ENCODE assay signal across 10 cellular contexts in the genomic region with DNA sequence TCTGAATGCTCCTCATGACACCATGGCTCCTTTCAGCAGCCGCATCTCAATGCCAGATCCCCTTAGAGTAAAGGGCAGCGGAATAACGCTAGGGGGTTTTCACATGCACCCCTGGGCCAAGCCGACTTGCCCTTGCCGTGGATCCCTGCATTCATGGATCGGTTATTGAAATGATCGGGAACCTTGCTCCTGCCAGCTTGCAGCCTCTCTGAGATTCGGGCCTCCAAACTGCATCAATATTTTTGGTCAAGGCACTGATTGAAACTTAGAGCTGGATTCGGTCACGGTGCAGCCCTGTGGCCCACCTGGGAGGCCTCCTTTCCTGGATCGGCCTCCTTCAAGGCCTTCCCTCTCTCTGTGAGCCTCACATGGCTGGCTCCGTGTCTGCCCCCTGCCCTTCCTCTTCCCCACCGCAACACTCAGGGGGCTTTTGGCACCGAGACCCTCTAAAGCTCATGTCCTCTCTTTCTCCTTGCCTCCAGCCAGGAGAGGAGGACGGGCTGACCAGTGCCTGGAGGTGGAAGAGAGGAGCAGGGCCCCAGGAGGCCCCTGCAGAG. TPM values are rescaled to one million over a fixed set of nuclear protein-coding genes. Genes with fewer than 3 reads are reported as not detected.
DNase-seq lines count a peak whose midpoint lies in the region; ATAC-seq and TF ChIP-seq lines count a peak whose summit lies in the region.
"Had no signal": no experiment of that assay in that cellular context is flagged by ENCODE, and none has a peak within 500 bp of the region (broad histone marks: within the 10 kb centered on the region; RNA-seq: fewer than 3 reads in every experiment).

No MANE protein-coding gene starts in this region.

- peaks cover 0 to 53% (median 25%) of the 10 kb centered on the region in 11 experiments; a peak in 17 of 22 replicates for H3K36me3 ChIP-seq in BLaER1 treated with 17β-estradiol and CSF1 and Interleukin-3, amounts not matched to agents 10 nM and 100 nM
- no peaks in the 10 kb centered on the region for H3K36me3 ChIP-seq in neural progenitor cell

- no peak for ATAC-seq in central memory CD8-positive, alpha-beta T cell (replicated peaks; ENCODE audit: extremely low read depth, poor library complexity, severe bottlenecking)

- H3K4me1 Mint-ChIP-seq in IgD-negative memory B cell (peaks cover 42 to 61% (median 57%) of the 10 kb centered on the region in 3 donors), neural progenitor cell (peaks cover 26% of the 10 kb centered on the region)
- peaks cover 91% of the 10 kb centered on the region for H3K4me1 Mint-ChIP-seq in central memory CD8-positive, alpha-beta T cell

- peak overlapping the region; percentile 82 to 95 (median 93) for H3K27ac ChIP-seq in BLaER1 treated with 17β-estradiol and CSF1 and Interleukin-3, amounts not matched to agents 10 nM and 100 nM
- H3K27ac ChIP-seq in neural progenitor cell, result no peak overlapping the region

- H3K79me2 ChIP-seq in neural progenitor cell (ENCODE audit: low read depth), result no peaks in the 10 kb centered on the region

- H3K27ac Mint-ChIP-seq in IgD-negative memory B cell (peak overlapping the region; percentile 95 to 97 (median 97)), neural progenitor cell (peak overlapping the region; percentile 60)
- peak overlapping the region; percentile 99 for H3K27ac Mint-ChIP-seq in central memory CD8-positive, alpha-beta T cell (ENCODE audit: low read depth)

- no peaks in the 10 kb centered on the region for H3K27me3 Mint-ChIP-seq in IgD-negative memory B cell
- no peaks in the 10 kb centered on the region for H3K27me3 Mint-ChIP-seq in central memory CD8-positive, alpha-beta T cell
- peaks cover 5% of the 10 kb centered on the region for H3K27me3 Mint-ChIP-seq in neural progenitor cell (ENCODE audit: insufficient read depth, low read depth)

- peaks cover 69 to 97% (median 85%) of the 10 kb centered on the region in 10 experiments for H3K4me1 ChIP-seq in BLaER1 treated with 17β-estradiol and CSF1 and Interleukin-3, amounts not matched to agents 10 nM and 100 nM
- no peaks in the 10 kb centered on the region for H3K4me1 ChIP-seq in neural progenitor cell

- no peaks in the 10 kb centered on the region for H3F3A ChIP-seq in neural progenitor cell (ENCODE audit: low read depth)

- peak overlapping the region; percentile 92 to 100 (median 99) for H3K4me2 ChIP-seq in BLaER1 treated with 17β-estradiol and CSF1 and Interleukin-3, amounts not matched to agents 10 nM and 100 nM
- H3K4me2 ChIP-seq in neural progenitor cell, result no peak overlapping the region

- H3K9ac ChIP-seq in BLaER1 treated with 17β-estradiol and CSF1 and Interleukin-3, amounts not matched to agents 10 nM and 100 nM, result peak overlapping the region; percentile 88 to 95 (median 92)
- no peak overlapping the region for H3K9ac ChIP-seq in neural progenitor cell

- H3K9me3 Mint-ChIP-seq in IgD-negative memory B cell (no peaks in the 10 kb centered on the region), neural progenitor cell (no peaks in the 10 kb centered on the region)
- no peaks in the 10 kb centered on the region for H3K9me3 Mint-ChIP-seq in central memory CD8-positive, alpha-beta T cell

- TF ChIP-seq CTCF in neural progenitor cell (IDR thresholded peaks at IDR 0.05), result no peak

- H3K27me3 ChIP-seq in BLaER1 treated with 17β-estradiol and CSF1 and Interleukin-3, amounts not matched to agents 10 nM and 100 nM, result no peaks in the 10 kb centered on the region
- H3K27me3 ChIP-seq in neural progenitor cell, result no peaks in the 10 kb centered on the region

- H3K4me3 ChIP-seq in BLaER1 treated with 17β-estradiol and CSF1 and Interleukin-3, amounts not matched to agents 10 nM and 100 nM, result peak overlapping the region; percentile 78 to 99 (median 86)
- H3K4me3 ChIP-seq in neural progenitor cell, result no peak overlapping the region

- no peak for DNase-seq in central memory CD8-positive, alpha-beta T cell (ENCODE audit: low spot score in 2 of 2)
- DNase-seq in neural progenitor cell (ENCODE audit: low spot score) (no peak), retina (no peak), activated gamma-delta T cell (lab: John Stamatoyannopoulos, UW) (no peak), NCI-H2081 treated with DMSO at 0.1 percent for 48 hours (lab: John Stamatoyannopoulos, UW) (no peak), SHP77 (lab: John Stamatoyannopoulos, UW) (no peak)
- DNase-seq: NCI-H526 treated with DMSO at 0.1 percent for 48 hours had no signal

- no peak overlapping the region for H2AFZ ChIP-seq in neural progenitor cell (replicated peaks)

- peaks cover 0 to 48% (median 12%) of the 10 kb centered on the region in 11 experiments; a peak in 13 of 22 replicates for H4K20me1 ChIP-seq in BLaER1 treated with 17β-estradiol and CSF1 and Interleukin-3, amounts not matched to agents 10 nM and 100 nM
- no peaks in the 10 kb centered on the region for H4K20me1 ChIP-seq in neural progenitor cell (ENCODE audit: low read depth)

- no peaks in the 10 kb centered on the region for H3K9me3 ChIP-seq in BLaER1 treated with 17β-estradiol and CSF1 and Interleukin-3, amounts not matched to agents 10 nM and 100 nM (replicated peaks in 1 of 11)
- no peaks in the 10 kb centered on the region for H3K9me3 ChIP-seq in neural progenitor cell (ENCODE audit: low read depth)

- H3K36me3 Mint-ChIP-seq in IgD-negative memory B cell (peaks cover 28% of the 10 kb centered on the region), neural progenitor cell (peaks cover 2% of the 10 kb centered on the region)
- H3K36me3 Mint-ChIP-seq in central memory CD8-positive, alpha-beta T cell (ENCODE audit: insufficient read depth), result peaks cover 61% of the 10 kb centered on the region

- H3K4me3 Mint-ChIP-seq in IgD-negative memory B cell (peak overlapping the region; percentile 90 to 100 (median 98)), neural progenitor cell (no peak overlapping the region)
- H3K4me3 Mint-ChIP-seq in central memory CD8-positive, alpha-beta T cell, result peak overlapping the region; percentile 98

RNA-seq across cellular contexts. Expression of gene PTPN6, which starts 1.8 kb away (rescaled TPM):
- polyA plus RNA-seq in IgD-negative memory B cell, result 1,038 TPM
- 4.4 and 6.0 TPM in 2 replicates for total RNA-seq in neural progenitor cell (ENCODE audit: low replicate concordance)

RNA-seq across cellular contexts. Expression of gene C12orf57, which starts 9.1 kb away (rescaled TPM):
- polyA plus RNA-seq in IgD-negative memory B cell, result 141 TPM
- 314 and 399 TPM in 2 replicates for total RNA-seq in neural progenitor cell (ENCODE audit: low replicate concordance)

RNA-seq across cellular contexts. Expression of gene RNU7-1, which starts 9.3 kb away (rescaled TPM):
- polyA plus RNA-seq in IgD-negative memory B cell, result not detected
- not detected in 2 replicates for total RNA-seq in neural progenitor cell (ENCODE audit: low replicate concordance)
- total RNA-seq: pulmonary artery endothelial cell had no signal

RNA-seq across cellular contexts. Expression of gene PHB2, which starts 17.5 kb away (rescaled TPM):
- 123 TPM for polyA plus RNA-seq in IgD-negative memory B cell
- 214 and 291 TPM in 2 replicates for total RNA-seq in neural progenitor cell (ENCODE audit: low replicate concordance)

RNA-seq across cellular contexts. Expression of gene EMG1, which starts 17.8 kb away (rescaled TPM):
- polyA plus RNA-seq in IgD-negative memory B cell, result 62.0 TPM
- total RNA-seq in neural progenitor cell (ENCODE audit: low replicate concordance), result 27.3 and 32.0 TPM in 2 replicates
